ENCODE assay signal across 2 cellular contexts in genomic region chr1:2274231-2274967, GRCh38.
A peak's percentile ranks its signal among the peaks of the same experiment; 100 is the strongest.
TF ChIP-seq lines count a peak whose summit lies in the region.

No MANE protein-coding gene starts in this region.

TF ChIP-seq in K562, 482 proteins besides CTCF, POLR2A, EP300 and RAD21 (continued from another document):
- 0 out of 2 replicates have a peak, but pooled peaks have one; percentile 20 for TF ChIP-seq ETS1 (conservative IDR thresholded peaks at IDR 0.05; ENCODE audit: control insufficient read depth, low read depth, low read length)
- TF ChIP-seq COPS2 (conservative IDR thresholded peaks at IDR 0.05) = no peak

TF ChIP-seq in liver, 16 proteins besides CTCF, POLR2A, EP300 and RAD21 (continued from another document):
- no peak for TF ChIP-seq FOXA2 (IDR thresholded peaks at IDR 0.05)
